8 cellular contexts compared by ENCODE assay signal in the genomic region with DNA sequence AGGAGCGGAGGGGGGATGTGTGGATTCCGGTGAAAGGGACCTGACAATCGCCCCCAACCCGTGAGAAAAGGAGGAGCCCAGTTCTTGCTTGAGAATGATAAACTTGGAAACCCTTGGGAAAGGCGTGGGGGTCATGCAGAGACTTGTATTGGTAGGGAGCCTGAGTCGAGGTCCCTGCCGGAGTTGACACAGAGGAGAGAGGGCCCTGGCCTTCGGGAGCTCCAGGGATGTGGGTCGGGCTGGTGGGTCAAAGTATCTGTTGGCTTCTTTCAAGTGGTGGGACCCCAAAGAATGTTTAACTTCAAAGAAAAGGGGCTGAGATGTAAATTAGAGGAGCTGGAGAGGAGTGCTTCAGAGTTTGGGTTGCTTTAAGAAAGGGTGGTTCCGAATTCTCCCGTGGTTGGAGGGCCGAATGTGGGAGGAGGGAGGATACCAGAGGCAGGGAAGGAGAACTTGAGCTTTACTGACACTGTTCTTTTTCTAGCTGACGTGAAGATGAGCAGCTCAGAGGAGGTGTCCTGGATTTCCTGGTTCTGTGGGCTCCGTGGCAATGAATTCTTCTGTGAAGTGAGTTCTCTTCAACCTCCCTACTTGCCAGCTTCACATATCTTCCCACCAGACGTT. TPM values are rescaled to one million over a fixed set of nuclear protein-coding genes. Genes with fewer than 3 reads are reported as not detected.
DNase-seq lines count a peak whose midpoint lies in the region; ATAC-seq and TF ChIP-seq lines count a peak whose summit lies in the region.

No MANE protein-coding gene starts in this region.

- H3K4me3 ChIP-seq in BE2C (ENCODE audit: low read depth, low read length): peak overlapping the region; percentile 87
- peak overlapping the region; percentile 76 for H3K4me3 ChIP-seq in LNCaP clone FGC (ENCODE audit: low read depth, low read length)
- H3K4me3 ChIP-seq in coronary artery: peak overlapping the region; percentile 82

- TF ChIP-seq CTCF in BE2C (IDR thresholded peaks at IDR 0.05; ENCODE audit: low read depth, low read length) (no peak), LNCaP clone FGC (IDR thresholded peaks at IDR 0.05; ENCODE audit: control insufficient read depth, extremely low read depth, insufficient read depth) (no peak), coronary artery (IDR thresholded peaks at IDR 0.05) (no peak)

- H3K27me3 Mint-ChIP-seq in natural killer cell treated with Interleukin-12 subunit alpha and Interleukin-12 subunit beta and Interleukin-15 and Interleukin-18, amount 100 ng/mL, for 72 hours: no peaks in the 10 kb centered on the region

- H3K9me3 Mint-ChIP-seq in natural killer cell treated with Interleukin-12 subunit alpha and Interleukin-12 subunit beta and Interleukin-15 and Interleukin-18, amount 100 ng/mL, for 72 hours: no peaks in the 10 kb centered on the region

- H3K4me1 Mint-ChIP-seq in natural killer cell treated with Interleukin-12 subunit alpha and Interleukin-12 subunit beta and Interleukin-15 and Interleukin-18, amount 100 ng/mL, for 72 hours (ENCODE audit: low read depth in 2 of 2): peaks cover 43 to 48% of the 10 kb centered on the region in 2 donors

- peak overlapping the region; percentile 97 for H3K4me3 Mint-ChIP-seq in natural killer cell treated with Interleukin-12 subunit alpha and Interleukin-12 subunit beta and Interleukin-15 and Interleukin-18, amount 100 ng/mL, for 72 hours

- peaks cover 30% of the 10 kb centered on the region for H3K36me3 Mint-ChIP-seq in natural killer cell treated with Interleukin-12 subunit alpha and Interleukin-12 subunit beta and Interleukin-15 and Interleukin-18, amount 100 ng/mL, for 72 hours

- no peaks in the 10 kb centered on the region for H3K4me1 ChIP-seq in BE2C

- ATAC-seq in natural killer cell treated with Interleukin-12 subunit alpha and Interleukin-12 subunit beta and Interleukin-15 and Interleukin-18, amount 100 ng/mL, for 72 hours: no peak
- ATAC-seq in left lobe of liver: no peak

- peaks cover 51% of the 10 kb centered on the region for H3K36me3 ChIP-seq in BE2C

- H3K27me3 ChIP-seq in BE2C: no peaks in the 10 kb centered on the region

- H3K9me3 ChIP-seq in BE2C: no peaks in the 10 kb centered on the region

- peak overlapping the region; percentile 88 to 96 for H3K27ac ChIP-seq in coronary artery

- peak overlapping the region; percentile 93 to 99 for H3K27ac Mint-ChIP-seq in natural killer cell treated with Interleukin-12 subunit alpha and Interleukin-12 subunit beta and Interleukin-15 and Interleukin-18, amount 100 ng/mL, for 72 hours

- DNase-seq in BE2C (no peak), LNCaP clone FGC (ENCODE audit: low read depth) (no peak), coronary artery (ENCODE audit: low spot score) (no peak), left lobe of liver (ENCODE audit: low spot score) (no peak), NCI-H446 (lab: John Stamatoyannopoulos, UW) (no peak), NCI-H1048 (lab: John Stamatoyannopoulos, UW) (no peak), RPMI8226 (no peak)
- DNase-seq in natural killer cell treated with Interleukin-12 subunit alpha and Interleukin-12 subunit beta and Interleukin-15 and Interleukin-18, amount 100 ng/mL, for 72 hours (ENCODE audit: low spot score): no peak

RNA-seq across cellular contexts. Expression of a gene that starts 0.6 kb away (rescaled TPM):
- 388 TPM for polyA plus RNA-seq in BE2C (2012; ENCODE audit: insufficient read depth, insufficient read length, low read depth)
- 100 to 1,000 TPM; 205 to 247 TPM for total RNA-seq in natural killer cell treated with Interleukin-12 subunit alpha and Interleukin-12 subunit beta and Interleukin-15 and Interleukin-18, amount 100 ng/mL, for 72 hours
- 45.8 TPM for total RNA-seq in left lobe of liver

RNA-seq across cellular contexts. Expression of a gene that starts 1.7 kb away (rescaled TPM):
- 90.5 TPM for polyA plus RNA-seq in BE2C (2012; ENCODE audit: insufficient read depth, insufficient read length, low read depth)
- total RNA-seq in natural killer cell treated with Interleukin-12 subunit alpha and Interleukin-12 subunit beta and Interleukin-15 and Interleukin-18, amount 100 ng/mL, for 72 hours: 10 to 100 TPM; 34.5 to 40.9 TPM
- 7.7 TPM for total RNA-seq in left lobe of liver

RNA-seq across cellular contexts. Expression of a gene that starts 3.3 kb away (rescaled TPM):
- 38.0 TPM for polyA plus RNA-seq in BE2C (2012; ENCODE audit: insufficient read depth, insufficient read length, low read depth)
- 10 to 100 TPM; 24.0 to 37.9 TPM for total RNA-seq in natural killer cell treated with Interleukin-12 subunit alpha and Interleukin-12 subunit beta and Interleukin-15 and Interleukin-18, amount 100 ng/mL, for 72 hours
- 4.0 TPM for total RNA-seq in left lobe of liver

RNA-seq across cellular contexts. Expression of a gene that starts 5.9 kb away (rescaled TPM):
- 11.7 TPM for polyA plus RNA-seq in BE2C (2012; ENCODE audit: insufficient read depth, insufficient read length, low read depth)
- total RNA-seq in natural killer cell treated with Interleukin-12 subunit alpha and Interleukin-12 subunit beta and Interleukin-15 and Interleukin-18, amount 100 ng/mL, for 72 hours: 10 to 100 TPM; 26.9 to 34.0 TPM
- 7.9 TPM for total RNA-seq in left lobe of liver

RNA-seq across cellular contexts. Expression of a gene that starts 10.8 kb away (rescaled TPM):
- 4.7 TPM for polyA plus RNA-seq in BE2C (2012; ENCODE audit: insufficient read depth, insufficient read length, low read depth)
- 1 to 10 TPM in 1 of 2 donors, under 1 TPM in 1; 0.76 to 1.3 TPM for total RNA-seq in natural killer cell treated with Interleukin-12 subunit alpha and Interleukin-12 subunit beta and Interleukin-15 and Interleukin-18, amount 100 ng/mL, for 72 hours
- total RNA-seq in left lobe of liver: 97.1 TPM
